Comparison of ENCODE assay signal across 8 cellular contexts in the genomic region with DNA sequence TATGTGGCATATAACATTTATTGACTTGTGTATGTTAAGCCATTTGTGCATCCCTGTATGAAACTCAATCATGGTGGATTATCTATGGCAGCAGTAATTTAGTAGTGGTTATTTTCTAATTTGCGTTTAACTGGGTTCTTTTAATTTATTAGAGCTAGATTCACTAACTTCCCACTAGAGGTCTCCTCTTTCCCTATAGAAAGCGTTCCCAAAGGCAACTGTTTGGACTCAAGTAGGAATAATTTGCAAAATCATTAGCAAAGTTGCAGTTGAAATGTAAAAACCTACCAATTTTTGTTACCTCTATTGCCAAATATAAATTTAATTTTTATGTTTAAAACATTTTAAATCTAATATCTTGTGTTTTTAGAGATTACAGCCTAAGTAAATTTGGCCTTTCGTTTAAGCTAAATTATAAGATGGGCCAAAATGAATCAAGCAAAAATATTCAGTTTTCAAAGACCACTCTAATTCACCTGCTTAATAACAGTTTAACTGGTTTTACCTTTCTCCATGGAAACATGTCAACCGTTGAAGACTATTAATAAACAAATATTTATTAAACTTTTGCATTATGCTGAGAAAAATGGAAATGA. TPM values are rescaled to one million over a fixed set of nuclear protein-coding genes. Genes with fewer than 3 reads are reported as not detected.
DNase-seq lines count a peak whose midpoint lies in the region; ATAC-seq and TF ChIP-seq lines count a peak whose summit lies in the region.

No MANE protein-coding gene starts in this region.

- peaks cover 7% of the 10 kb centered on the region for H3F3A ChIP-seq in neural cell (ENCODE audit: insufficient read depth, low read length, poor library complexity, severe bottlenecking)

- intact Hi-C loops in activated CD4-positive, alpha-beta T cell treated with anti-CD3 and anti-CD28 coated beads for 36 hours (cut with DNase I, micrococcal nuclease), result no loop called here
- intact Hi-C loops in activated naive CD4-positive, alpha-beta T cell treated with anti-CD3 and anti-CD28 coated beads for 36 hours (cut with micrococcal nuclease), result loop anchor here (10.0 kb wide), 1 partner anchor 927 kb away; the partner anchor contains the start of gene TMX1

- H3K4me2 ChIP-seq in neural cell (ENCODE audit: low read length), result no peak overlapping the region

- H3K4me3 ChIP-seq in neural cell (ENCODE audit: low read length), result no peak overlapping the region

- no peak overlapping the region for H3K9ac ChIP-seq in neural cell (ENCODE audit: low read length)

- H3K27ac Mint-ChIP-seq in activated CD4-positive, alpha-beta T cell treated with anti-CD3 and anti-CD28 coated beads for 36 hours, result no peak overlapping the region
- no peak overlapping the region for H3K27ac Mint-ChIP-seq in activated naive CD4-positive, alpha-beta T cell treated with anti-CD3 and anti-CD28 coated beads for 36 hours

- H3K27me3 Mint-ChIP-seq in activated CD4-positive, alpha-beta T cell treated with anti-CD3 and anti-CD28 coated beads for 36 hours, result no peaks in the 10 kb centered on the region
- no peaks in the 10 kb centered on the region for H3K27me3 Mint-ChIP-seq in activated naive CD4-positive, alpha-beta T cell treated with anti-CD3 and anti-CD28 coated beads for 36 hours (ENCODE audit: low read depth)

- TF ChIP-seq EP300 in neural cell (conservative IDR thresholded peaks at IDR 0.05; ENCODE audit: poor library complexity, severe bottlenecking), result no peak

- peaks cover 42% of the 10 kb centered on the region for H3K4me1 Mint-ChIP-seq in activated CD4-positive, alpha-beta T cell treated with anti-CD3 and anti-CD28 coated beads for 36 hours
- peaks cover 42% of the 10 kb centered on the region for H3K4me1 Mint-ChIP-seq in activated naive CD4-positive, alpha-beta T cell treated with anti-CD3 and anti-CD28 coated beads for 36 hours (ENCODE audit: low read depth)

- POLR2A ChIA-PET in activated CD4-positive, alpha-beta T cell treated with anti-CD3 and anti-CD28 coated beads for 36 hours (lab: Charles Lee), result no interaction called here

- H3K9me3 ChIP-seq in neural cell (ENCODE audit: low read length), result no peaks in the 10 kb centered on the region

- CTCF ChIA-PET in activated CD4-positive, alpha-beta T cell treated with anti-CD3 and anti-CD28 coated beads for 36 hours (lab: Charles Lee), result interaction anchor here (0.5 to 4.7 kb wide), 11 partner anchors 12 to 410 kb away, joined by 3 to 19 read pairs (median 3); no protein-coding TSS in a partner anchor
- CTCF ChIA-PET in activated naive CD4-positive, alpha-beta T cell treated with anti-CD3 and anti-CD28 coated beads for 36 hours (lab: Charles Lee), result interaction anchor here (0.5 to 1.7 kb wide), 12 partner anchors 13 to 676 kb away, joined by 3 to 5 read pairs (median 3); no protein-coding TSS in a partner anchor

- H3K9me2 ChIP-seq in neural cell (ENCODE audit: insufficient read depth, low read length), result no peaks in the 10 kb centered on the region

- ATAC-seq in activated CD4-positive, alpha-beta T cell treated with anti-CD3 and anti-CD28 coated beads for 36 hours, result no peak
- no peak for ATAC-seq in HG03342 (IDR thresholded peaks at IDR 0.05; ENCODE audit: unreplicated experiment)

- H2AFZ ChIP-seq in neural cell (ENCODE audit: low read depth, low read length), result no peak overlapping the region

- TF ChIP-seq RAD21 in neural cell (conservative IDR thresholded peaks at IDR 0.05), result peak; percentile 62

- H3K36me3 Mint-ChIP-seq in activated CD4-positive, alpha-beta T cell treated with anti-CD3 and anti-CD28 coated beads for 36 hours (ENCODE audit: low read depth), result peaks cover 16% of the 10 kb centered on the region
- peaks cover 15% of the 10 kb centered on the region for H3K36me3 Mint-ChIP-seq in activated naive CD4-positive, alpha-beta T cell treated with anti-CD3 and anti-CD28 coated beads for 36 hours (ENCODE audit: low read depth)

- H3K79me2 ChIP-seq in neural cell (replicated peaks; ENCODE audit: insufficient read depth, low read length), result peaks cover 22% of the 10 kb centered on the region

- H3K9me3 Mint-ChIP-seq in activated CD4-positive, alpha-beta T cell treated with anti-CD3 and anti-CD28 coated beads for 36 hours (ENCODE audit: low read depth), result peaks cover 6% of the 10 kb centered on the region
- peaks cover 5% of the 10 kb centered on the region for H3K9me3 Mint-ChIP-seq in activated naive CD4-positive, alpha-beta T cell treated with anti-CD3 and anti-CD28 coated beads for 36 hours

- H3K36me3 ChIP-seq in neural cell (ENCODE audit: insufficient read depth, low read length), result no peaks in the 10 kb centered on the region

- H4K20me1 ChIP-seq in neural cell (ENCODE audit: insufficient read depth), result no peaks in the 10 kb centered on the region

- TF ChIP-seq CTCF in neural cell (IDR thresholded peaks at IDR 0.05; ENCODE audit: poor library complexity, severe bottlenecking), result peak; percentile 71

- no peak overlapping the region for H3K4me3 Mint-ChIP-seq in activated CD4-positive, alpha-beta T cell treated with anti-CD3 and anti-CD28 coated beads for 36 hours
- no peak overlapping the region for H3K4me3 Mint-ChIP-seq in activated naive CD4-positive, alpha-beta T cell treated with anti-CD3 and anti-CD28 coated beads for 36 hours

- peak; percentile 73 for DNase-seq in ELR (ENCODE audit: low read depth)
- peak; percentile 72 for DNase-seq in NCI-H1694 treated with DMSO at 0.1 percent for 48 hours (lab: John Stamatoyannopoulos, UW)
- peak; percentile 71 for DNase-seq in cerebellar cortex (ENCODE audit: low spot score)
- no peak for DNase-seq in activated CD4-positive, alpha-beta T cell treated with anti-CD3 and anti-CD28 coated beads for 36 hours
- DNase-seq in effector CD8-positive, alpha-beta T cell (lab: John Stamatoyannopoulos, UW), result no peak
- no peak for DNase-seq in activated naive CD4-positive, alpha-beta T cell treated with anti-CD3 and anti-CD28 coated beads for 36 hours

- no peaks in the 10 kb centered on the region for H3K27me3 ChIP-seq in neural cell (ENCODE audit: insufficient read depth, low read depth, low read length)

- H3K27ac ChIP-seq in neural cell (ENCODE audit: low read length), result no peak overlapping the region

TF ChIP-seq in neural cell, 6 proteins besides CTCF, POLR2A, EP300 and RAD21:
- no peak for TF ChIP-seq EZH2 (IDR thresholded peaks at IDR 0.05; ENCODE audit: borderline replicate concordance, insufficient read depth, low read length, poor library complexity, severe bottlenecking)
- peak; percentile 59 for TF ChIP-seq SMC3 (conservative IDR thresholded peaks at IDR 0.05; ENCODE audit: poor library complexity)
TF ChIP-seq in neural cell: peak in this region for 1.

RNA-seq across cellular contexts. Expression of gene DMAC2L, which starts 6.0 kb away (rescaled TPM):
- polyA plus RNA-seq in neural cell, result 17.1 and 17.9 TPM in 2 replicates
- polyA minus RNA-seq in neural cell, result 20.9 and 23.3 TPM in 2 replicates
- total RNA-seq in activated CD4-positive, alpha-beta T cell treated with anti-CD3 and anti-CD28 coated beads for 36 hours, result 10 to 100 TPM in 1 of 2 experiments, 1 to 10 TPM in 1; 7.4 to 12.6 TPM
- 10 to 100 TPM; 11.7 to 13.7 TPM for total RNA-seq in activated naive CD4-positive, alpha-beta T cell treated with anti-CD3 and anti-CD28 coated beads for 36 hours

RNA-seq across cellular contexts. Expression of gene L2HGDH, which starts 6.1 kb away (rescaled TPM):
- polyA plus RNA-seq in neural cell, result 8.9 and 9.9 TPM in 2 replicates
- 21.4 and 24.0 TPM in 2 replicates for polyA minus RNA-seq in neural cell
- total RNA-seq in activated CD4-positive, alpha-beta T cell treated with anti-CD3 and anti-CD28 coated beads for 36 hours, result 10 to 100 TPM; 12.8 to 19.0 TPM
- 10 to 100 TPM; 13.5 to 14.3 TPM for total RNA-seq in activated naive CD4-positive, alpha-beta T cell treated with anti-CD3 and anti-CD28 coated beads for 36 hours

Comparison
In these comparisons a context has a peak if more than half of its experiments do, and no peak if none do; other contexts are left out.
1. DNase-seq: peak in ELR (single experiment), NCI-H1694 treated with DMSO at 0.1 percent for 48 hours (single experiment) and cerebellar cortex (single experiment); none in activated CD4-positive, alpha-beta T cell treated with anti-CD3 and anti-CD28 coated beads for 36 hours (single experiment), effector CD8-positive, alpha-beta T cell (single experiment) and activated naive CD4-positive, alpha-beta T cell treated with anti-CD3 and anti-CD28 coated beads for 36 hours (single experiment).